ENCODE assay signal across 27 cellular contexts in the genomic region with DNA sequence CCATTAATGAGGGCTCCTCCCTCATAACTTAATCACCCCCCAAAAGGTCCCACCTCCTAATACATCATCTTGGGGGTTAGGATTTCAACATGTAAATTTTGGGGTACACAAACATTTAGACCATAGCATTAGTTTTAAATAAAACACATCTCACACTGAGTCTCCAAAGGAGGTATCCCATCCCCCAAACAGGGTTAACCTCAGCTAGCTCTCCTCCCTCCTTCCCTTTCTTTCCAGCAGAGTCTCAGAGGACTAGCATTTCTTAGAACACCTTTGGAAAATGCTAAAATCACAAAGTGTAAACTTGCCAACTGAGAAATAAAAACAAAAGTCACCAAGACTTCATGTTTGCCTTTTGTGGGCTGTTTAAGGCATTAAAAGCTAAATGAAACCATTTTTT. TPM values are rescaled to one million over a fixed set of nuclear protein-coding genes. Genes with fewer than 3 reads are reported as not detected.
DNase-seq lines count a peak whose midpoint lies in the region; FAIRE-seq and TF ChIP-seq lines count a peak whose summit lies in the region.
"Had no signal": no experiment of that assay in that cellular context is flagged by ENCODE, and none has a peak within 500 bp of the region (broad histone marks: within the 10 kb centered on the region; RNA-seq: fewer than 3 reads in every experiment).

No MANE protein-coding gene starts in this region.

- intact Hi-C loops in MCF 10A (cut with micrococcal nuclease) = no loop called here

- H3K27ac Mint-ChIP-seq in type B pancreatic cell (peak overlapping the region; percentile 27), MCF 10A (ENCODE audit: low read depth, unreplicated experiment) (no peak overlapping the region)
- H3K27ac Mint-ChIP-seq: CD4-positive, CD25-positive, alpha-beta regulatory T cell; T-cell had no signal

- no peak for TF ChIP-seq POLR2A in H1 (IDR thresholded peaks at IDR 0.05; ENCODE audit: control extremely low read depth in 1 of 2, low read depth in 2 of 2, low read length in 2 of 2)

- H3K4ac ChIP-seq in H1 (replicated peaks; ENCODE audit: insufficient read length, low read depth, low read length) = no peak overlapping the region

- peaks cover 19% of the 10 kb centered on the region for H3K4me1 ChIP-seq in Loucy (ENCODE audit: insufficient read depth, low read length, poor library complexity, severe bottlenecking)
- H3K4me1 ChIP-seq in H1 (replicated peaks in 1 of 4; ENCODE audit: control insufficient read depth in 3 of 4, insufficient read depth in 4 of 4, low read length in 3 of 4) = peaks cover 0 to 6% (median 2%) of the 10 kb centered on the region in 4 experiments; a peak in 3 of 7 replicates
- H3K4me1 ChIP-seq: BLaER1, SJSA1 had no signal

- H3K36me3 ChIP-seq in Loucy (ENCODE audit: insufficient read depth, low read length) (no peaks in the 10 kb centered on the region), H1 (ENCODE audit: control insufficient read depth in 2 of 4, insufficient read depth in 4 of 4, low read length in 3 of 4) (no peaks in the 10 kb centered on the region)
- H3K36me3 ChIP-seq: BLaER1, MG63, SJSA1 had no signal

- H3K79me1 ChIP-seq in H1 (ENCODE audit: low read depth, low read length) = no peaks in the 10 kb centered on the region

- H3K9ac ChIP-seq in Loucy (ENCODE audit: low read depth, low read length, poor library complexity, severe bottlenecking) = no peak overlapping the region
- no peak overlapping the region for H3K9ac ChIP-seq in H1 (replicated peaks in 1 of 4; ENCODE audit: extremely low read depth in 1 of 4, low read depth in 3 of 4, low read length in 3 of 4)
- H3K9ac ChIP-seq: BLaER1 had no signal

- H3K27me3 Mint-ChIP-seq in type B pancreatic cell (peaks cover 60% of the 10 kb centered on the region), MCF 10A (ENCODE audit: insufficient read depth, unreplicated experiment) (no peaks in the 10 kb centered on the region)

- no peak overlapping the region for H2BK20ac ChIP-seq in H1 (ENCODE audit: low read length)

- no peak overlapping the region for H3K27ac ChIP-seq in H1 (ENCODE audit: low read depth, low read length)
- H3K27ac ChIP-seq: BLaER1, SJSA1 had no signal

- DNase-seq in NCI-H2107 treated with DMSO at 0.1 percent for 48 hours (lab: John Stamatoyannopoulos, UW; ENCODE audit: unreplicated experiment) = peak; percentile 49
- DNase-seq in NCI-H2107 (lab: John Stamatoyannopoulos, UW) = no peak
- no peak for DNase-seq in H1 (ENCODE audit: low read depth in 1 of 2, low spot score in 2 of 2)
- no peak for DNase-seq in type B pancreatic cell (ENCODE audit: extremely low spot score, unreplicated experiment)
- no peak for DNase-seq in MCF 10A (ENCODE audit: unreplicated experiment)
- DNase-seq in frontal cortex (ENCODE audit: low spot score in 2 of 2) = no peak
- DNase-seq in NCI-H2171 (lab: John Stamatoyannopoulos, UW) = no peak
- DNase-seq: CD4-positive, CD25-positive, alpha-beta regulatory T cell; Kasumi-1; MG63; NCI-H446; NCI-H524 treated with DMSO at 0.1 percent for 48 hours; NK-92 treated with Interleukin-12 subunit alpha and Interleukin-12 subunit beta, amount 100 ng/mL, for 24 hours; PC-3; T-cell had no signal

- H4K91ac ChIP-seq in H1 (replicated peaks; ENCODE audit: insufficient read length, low read length) = no peak overlapping the region

- no peak for TF ChIP-seq RAD21 in H1 (IDR thresholded peaks at IDR 0.05 in 1 of 2, conservative IDR thresholded peaks at IDR 0.05 in 1 of 2; ENCODE audit: low read depth in 2 of 2, low read length in 2 of 2)

- no peaks in the 10 kb centered on the region for H3K36me3 Mint-ChIP-seq in type B pancreatic cell
- H3K36me3 Mint-ChIP-seq in MCF 10A (ENCODE audit: insufficient read depth, unreplicated experiment) = no peaks in the 10 kb centered on the region
- H3K36me3 Mint-ChIP-seq: CD4-positive, CD25-positive, alpha-beta regulatory T cell; T-cell had no signal

- H3K56ac ChIP-seq in H1 (replicated peaks; ENCODE audit: insufficient read length, low read depth, low read length) = no peak overlapping the region

- no peak overlapping the region for H4K8ac ChIP-seq in H1 (ENCODE audit: extremely low read depth, insufficient read depth, low read length)

- no peak overlapping the region for H2BK120ac ChIP-seq in H1 (replicated peaks; ENCODE audit: low read depth, low read length)

- H3K23me2 ChIP-seq in H1 (ENCODE audit: low read depth, low read length) = no peaks in the 10 kb centered on the region

- H2AK5ac ChIP-seq in H1 (ENCODE audit: low read depth, low read length) = no peak overlapping the region

- no peaks in the 10 kb centered on the region for H3K9me3 Mint-ChIP-seq in type B pancreatic cell
- H3K9me3 Mint-ChIP-seq in MCF 10A (ENCODE audit: unreplicated experiment) = no peaks in the 10 kb centered on the region

- no peaks in the 10 kb centered on the region for H3F3A ChIP-seq in Loucy (ENCODE audit: low read depth)

- no peak overlapping the region for H3K23ac ChIP-seq in H1 (ENCODE audit: insufficient read length)

- H2AFZ ChIP-seq in Loucy (ENCODE audit: low read length) (0 out of 2 replicates have a peak overlapping the region, but pooled peaks have one; percentile 19), H1 (ENCODE audit: low read length) (peak overlapping the region; percentile 99)

- H3K4me2 ChIP-seq in Loucy (ENCODE audit: low read depth, low read length, poor library complexity, severe bottlenecking) (no peak overlapping the region), H1 (ENCODE audit: insufficient read depth in 1 of 2, low read depth in 2 of 2, low read length in 2 of 2) (peak overlapping the region; percentile 12 to 35; a peak in 1 of 4 replicates)
- H3K4me2 ChIP-seq: BLaER1 had no signal

- no peak overlapping the region for H3K14ac ChIP-seq in H1 (ENCODE audit: insufficient read length)

- no peak overlapping the region for H2BK5ac ChIP-seq in H1 (ENCODE audit: low read depth, low read length)

- H3K4me3 Mint-ChIP-seq in type B pancreatic cell (peak overlapping the region; percentile 16), MCF 10A (ENCODE audit: unreplicated experiment) (no peak overlapping the region)
- H3K4me3 Mint-ChIP-seq: CD4-positive, CD25-positive, alpha-beta regulatory T cell; T-cell had no signal

- CTCF ChIA-PET in H1 (lab: Charles Lee; ENCODE audit: partially characterized antibody) = no interaction called here
- CTCF ChIA-PET in MCF 10A (lab: Yijun Ruan, JAX) = interaction anchor here (1.6 kb wide), 1 partner anchor 36 kb away, joined by 3 read pairs; no protein-coding TSS in a partner anchor

- POLR2A ChIA-PET in H1 (lab: Charles Lee; ENCODE audit: partially characterized antibody) (interaction anchor here (1.6 kb wide), 1 partner anchor 150 kb away, joined by 3 read pairs; no protein-coding TSS in a partner anchor), MCF 10A (lab: Yijun Ruan, JAX) (no interaction called here)

- TF ChIP-seq CTCF in Loucy (conservative IDR thresholded peaks at IDR 0.05; ENCODE audit: low read length) (no peak), H1 (IDR thresholded peaks at IDR 0.05; ENCODE audit: control extremely low read depth in 1 of 3, insufficient read depth in 1 of 3, low read depth in 1 of 3, low read length in 3 of 3) (no peak), type B pancreatic cell (conservative IDR thresholded peaks at IDR 0.05) (no peak), MCF 10A (IDR thresholded peaks at IDR 0.05; ENCODE audit: unreplicated experiment) (no peak)

- H3K9me2 ChIP-seq in Loucy (replicated peaks; ENCODE audit: low read depth, low read length) = no peaks in the 10 kb centered on the region

- H3K4me3 ChIP-seq in Loucy (ENCODE audit: low read length, poor library complexity, severe bottlenecking) (no peak overlapping the region), H1 (ENCODE audit: extremely low read depth in 1 of 4, insufficient read depth in 2 of 4, low read depth in 3 of 4, low read length in 4 of 4) (no peak overlapping the region)
- H3K4me3 ChIP-seq: BLaER1, K562, MG63, SJSA1 had no signal

- no peak for TF ChIP-seq EP300 in H1 (IDR thresholded peaks at IDR 0.05; ENCODE audit: borderline replicate concordance in 1 of 2, low read depth in 2 of 2, low read length in 2 of 2)

- FAIRE-seq in H1 (lab: Jason Lieb, UNC) (no peak), frontal cortex (lab: Jason Lieb, UNC) (no peak)
- FAIRE-seq: D721Med, GM19239, H54, K562 had no signal

- H3K79me2 ChIP-seq in Loucy (ENCODE audit: insufficient read depth, low read length) (no peaks in the 10 kb centered on the region), H1 (ENCODE audit: control insufficient read depth in 1 of 2, insufficient read depth in 2 of 2, low read length in 2 of 2) (no peaks in the 10 kb centered on the region)

- H3K18ac ChIP-seq in H1 (ENCODE audit: extremely low read depth, low read length) = peak overlapping the region; percentile 72; the same call in 1 of the 2 replicates

- H3K4me1 Mint-ChIP-seq in type B pancreatic cell (ENCODE audit: unreplicated experiment) = peaks cover 7% of the 10 kb centered on the region
- no peaks in the 10 kb centered on the region for H3K4me1 Mint-ChIP-seq in MCF 10A (ENCODE audit: insufficient read depth, unreplicated experiment)
- H3K4me1 Mint-ChIP-seq: T-cell had no signal

- no peak overlapping the region for H2BK12ac ChIP-seq in H1 (ENCODE audit: low read depth, low read length)

- H3K9me3 ChIP-seq in Loucy (ENCODE audit: insufficient read depth, low read depth, low read length) = peaks cover 9% of the 10 kb centered on the region
- H3K9me3 ChIP-seq in H1 (ENCODE audit: insufficient read depth in 2 of 2, low read depth in 1 of 2, low read length in 1 of 2) = no peaks in the 10 kb centered on the region
- H3K9me3 ChIP-seq: MG63, SJSA1 had no signal

- no peak overlapping the region for H4K5ac ChIP-seq in H1 (ENCODE audit: insufficient read length, low read depth, low read length)

- H4K20me1 ChIP-seq in Loucy (ENCODE audit: insufficient read depth, low read length, poor library complexity, severe bottlenecking) (no peaks in the 10 kb centered on the region), H1 (replicated peaks in 1 of 2; ENCODE audit: control insufficient read depth in 1 of 2, insufficient read depth in 2 of 2, low read length in 2 of 2) (no peaks in the 10 kb centered on the region)
- H4K20me1 ChIP-seq: BLaER1 had no signal

- H3K27me3 ChIP-seq in Loucy (ENCODE audit: insufficient read depth, low read length, poor library complexity, severe bottlenecking) (no peaks in the 10 kb centered on the region), H1 (replicated peaks in 1 of 4; ENCODE audit: control insufficient read depth in 3 of 4, extremely low read depth in 1 of 4, insufficient read depth in 3 of 4, low read length in 3 of 4) (no peaks in the 10 kb centered on the region)
- H3K27me3 ChIP-seq: BLaER1 had no signal

- no peak overlapping the region for H2BK15ac ChIP-seq in H1 (ENCODE audit: low read length)

- BruUV-seq in MCF 10A (replicated peaks; lab: Mats Ljungman, UMichigan) = no TSS peak

RNA-seq across cellular contexts. Expression of a gene that starts 51.2 kb away (rescaled TPM):
- total RNA-seq in H1 (2021; fragmentation: NEBNext Ultra II Directional; extraction: Animal tissue kit (Norgen Biotek cat#: 25700)) = 1.5 and 2.1 TPM in 2 replicates
- 0.92 and 2.7 TPM in 2 replicates for polyA plus RNA-seq in H1 (2011; rRNA removed)
- 1.1 TPM for polyA plus RNA-seq in H1 (2011; cell fraction: cytosol; rRNA removed)
- polyA plus RNA-seq in H1 (2011; cell fraction: nucleus; rRNA removed) = 1.4 TPM
- 0.98 to 1.2 TPM (median 1.0 TPM) in 4 replicates for polyA plus RNA-seq in H1 (2012, experiment 1 of 2)
- 0.89 TPM for polyA plus RNA-seq in H1 (2012, experiment 2 of 2)
- 2.1 TPM for polyA plus RNA-seq in H1 (2013, experiment 1 of 2)
- polyA plus RNA-seq in H1 (2013, experiment 2 of 2) = 1.8 TPM
- 0.05 and 0.41 TPM in 2 replicates for polyA minus RNA-seq in H1 (2011; rRNA and poly(A)+ RNA removed)
- 0.95 TPM for polyA minus RNA-seq in H1 (2011; cell fraction: cytosol; rRNA and poly(A)+ RNA removed)
- 1.6 TPM for polyA minus RNA-seq in H1 (2011; cell fraction: nucleus; rRNA and poly(A)+ RNA removed)
- 0.60 TPM in 1 of 2 replicates, not detected in the other for total RNA-seq in type B pancreatic cell (ENCODE audit: low replicate concordance)
- not detected in 2 replicates for total RNA-seq in MCF 10A (2022)
- total RNA-seq in frontal cortex = not detected
- total RNA-seq: A172, HT1080, K562, PC-3, Right ventricle myocardium inferior, RPMI7951, SJSA1 had no signal
- polyA plus RNA-seq: AG04450, K562 had no signal
